In genomic region chr2:127599211-127599610, GRCh38 we compare ENCODE assay signal across 16 cellular contexts. TPM values are rescaled to one million over a fixed set of nuclear protein-coding genes. Genes with fewer than 3 reads are reported as not detected.
"Had no signal": no experiment of that assay in that cellular context is flagged by ENCODE, and none has a peak within 500 bp of the region (broad histone marks: within the 10 kb centered on the region; RNA-seq: fewer than 3 reads in every experiment).

No MANE protein-coding gene starts in this region.

- H3K27ac ChIP-seq: dorsolateral prefrontal cortex, suprapubic skin had no signal

- H3K9me3 ChIP-seq: suprapubic skin had no signal

- H3K4me1 ChIP-seq: suprapubic skin had no signal

- H3K36me3 ChIP-seq: suprapubic skin had no signal

- DNase-seq: activated CD4-positive, alpha-beta T cell treated with anti-CD3 and anti-CD28 coated beads, Interleukin-2, amount 10 ng/mL, durations not matched to agents 24 days and 14 days; activated CD4-positive, CD25-positive, alpha-beta regulatory T cell; activated CD8-positive, alpha-beta memory T cell treated with anti-CD3 and anti-CD28 coated beads for 24 hours; activated naive CD4-positive, alpha-beta T cell; aorta; dorsolateral prefrontal cortex; endodermal cell; erythroblast; islet precursor cell; natural killer cell; stimulated activated naive CD8-positive, alpha-beta T cell treated with anti-CD3 and anti-CD28 coated beads, Interleukin-15, Interleukin-2, amounts not matched to agents 100 U/mL and 50 U/mL, for 24 hours; T-helper 2 cell had no signal

- H3K27me3 ChIP-seq: dorsolateral prefrontal cortex, suprapubic skin had no signal

- H3K4me3 ChIP-seq: dorsolateral prefrontal cortex, lung, suprapubic skin had no signal

RNA-seq across cellular contexts. Expression of gene GPR17, which starts 46.7 kb away (rescaled TPM):
- total RNA-seq: activated CD4-positive, alpha-beta T cell treated with anti-CD3 and anti-CD28 coated beads, Interleukin-2, amount 10 ng/mL, durations not matched to agents 24 days and 14 days; activated T-helper 1 cell treated with anti-CD3 and anti-CD28 coated beads, Interleukin-12 subunit alpha, Interleukin-12 subunit beta, Interleukin-2, Interleukin-4 antibody, amounts not matched to agents 30 ng/mL and 10 ng/mL and 1 ng/mL, durations not matched to agents 14 hours and 24 hours and 36 hours; mononuclear cell; natural killer cell had no signal
